1 cellular context compared by ENCODE assay signal in the genomic region with DNA sequence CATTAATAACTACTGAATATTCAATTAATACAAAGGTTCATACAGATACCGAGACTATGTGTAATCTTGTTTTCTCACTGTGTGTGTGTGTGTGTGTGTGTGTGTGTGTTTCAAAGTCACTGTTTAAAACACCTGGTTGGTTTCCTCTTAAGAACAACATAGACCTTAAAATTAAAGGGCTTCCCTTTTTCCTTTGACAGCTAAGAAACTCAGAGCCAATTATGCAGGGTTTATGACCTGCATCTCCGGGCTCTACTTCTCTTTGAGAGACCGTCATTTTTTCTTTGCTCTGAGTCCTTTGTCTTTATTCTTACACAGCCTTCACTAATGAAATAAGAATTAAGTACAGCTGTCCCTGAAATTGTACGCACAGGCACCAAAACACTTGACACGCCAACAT.
TF ChIP-seq lines count a peak whose summit lies in the region.

No MANE protein-coding gene starts in this region.

TF ChIP-seq in WTC11, 78 proteins besides CTCF, POLR2A, EP300 and RAD21 (continued from another document):
- TF ChIP-seq, protein P1, sequence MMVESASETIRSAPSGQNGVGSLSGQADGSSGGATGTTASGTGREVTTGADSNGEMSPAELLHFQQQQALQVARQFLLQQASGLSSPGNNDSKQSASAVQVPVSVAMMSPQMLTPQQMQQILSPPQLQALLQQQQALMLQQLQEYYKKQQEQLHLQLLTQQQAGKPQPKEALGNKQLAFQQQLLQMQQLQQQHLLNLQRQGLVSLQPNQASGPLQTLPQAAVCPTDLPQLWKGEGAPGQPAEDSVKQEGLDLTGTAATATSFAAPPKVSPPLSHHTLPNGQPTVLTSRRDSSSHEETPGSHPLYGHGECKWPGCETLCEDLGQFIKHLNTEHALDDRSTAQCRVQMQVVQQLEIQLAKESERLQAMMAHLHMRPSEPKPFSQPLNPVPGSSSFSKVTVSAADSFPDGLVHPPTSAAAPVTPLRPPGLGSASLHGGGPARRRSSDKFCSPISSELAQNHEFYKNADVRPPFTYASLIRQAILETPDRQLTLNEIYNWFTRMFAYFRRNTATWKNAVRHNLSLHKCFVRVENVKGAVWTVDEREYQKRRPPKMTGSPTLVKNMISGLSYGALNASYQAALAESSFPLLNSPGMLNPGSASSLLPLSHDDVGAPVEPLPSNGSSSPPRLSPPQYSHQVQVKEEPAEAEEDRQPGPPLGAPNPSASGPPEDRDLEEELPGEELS (CRISPR knock-in tag; IDR thresholded peaks at IDR 0.05) = no peak
- TF ChIP-seq ZNF317 (CRISPR knock-in tag; IDR thresholded peaks at IDR 0.05; ENCODE audit: borderline replicate concordance, low read depth) (no peak), USF1 (CRISPR knock-in tag; IDR thresholded peaks at IDR 0.05) (no peak), ZNF423 (CRISPR knock-in tag; IDR thresholded peaks at IDR 0.05) (no peak), ZNF416 (CRISPR knock-in tag; IDR thresholded peaks at IDR 0.05) (no peak), TCF7 (CRISPR knock-in tag; IDR thresholded peaks at IDR 0.05; ENCODE audit: low read depth) (no peak), MAX (CRISPR knock-in tag; IDR thresholded peaks at IDR 0.05) (no peak), HMGA2 (CRISPR knock-in tag; IDR thresholded peaks at IDR 0.05) (no peak), TEAD4 (CRISPR knock-in tag; IDR thresholded peaks at IDR 0.05) (no peak), E2F1 (CRISPR knock-in tag; IDR thresholded peaks at IDR 0.05) (no peak), TP53 (CRISPR knock-in tag; IDR thresholded peaks at IDR 0.05) (no peak), ZNF232 (CRISPR knock-in tag; IDR thresholded peaks at IDR 0.05) (no peak), ATF1 (CRISPR knock-in tag; IDR thresholded peaks at IDR 0.05) (no peak), MXD4 (CRISPR knock-in tag; IDR thresholded peaks at IDR 0.05; ENCODE audit: borderline replicate concordance) (no peak), GRHL2 (CRISPR knock-in tag; IDR thresholded peaks at IDR 0.05; ENCODE audit: insufficient replicate concordance, severe bottlenecking) (no peak), NR3C1 (CRISPR knock-in tag; conservative IDR thresholded peaks at IDR 0.05; ENCODE audit: low read depth) (no peak), NFYB (CRISPR knock-in tag; conservative IDR thresholded peaks at IDR 0.05; ENCODE audit: low read depth) (no peak)
- TF ChIP-seq, protein P2, sequence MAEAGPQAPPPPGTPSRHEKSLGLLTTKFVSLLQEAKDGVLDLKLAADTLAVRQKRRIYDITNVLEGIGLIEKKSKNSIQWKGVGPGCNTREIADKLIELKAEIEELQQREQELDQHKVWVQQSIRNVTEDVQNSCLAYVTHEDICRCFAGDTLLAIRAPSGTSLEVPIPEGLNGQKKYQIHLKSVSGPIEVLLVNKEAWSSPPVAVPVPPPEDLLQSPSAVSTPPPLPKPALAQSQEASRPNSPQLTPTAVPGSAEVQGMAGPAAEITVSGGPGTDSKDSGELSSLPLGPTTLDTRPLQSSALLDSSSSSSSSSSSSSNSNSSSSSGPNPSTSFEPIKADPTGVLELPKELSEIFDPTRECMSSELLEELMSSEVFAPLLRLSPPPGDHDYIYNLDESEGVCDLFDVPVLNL (CRISPR knock-in tag; IDR thresholded peaks at IDR 0.05; ENCODE audit: borderline replicate concordance, low read depth) = no peak
- TF ChIP-seq, protein P3, sequence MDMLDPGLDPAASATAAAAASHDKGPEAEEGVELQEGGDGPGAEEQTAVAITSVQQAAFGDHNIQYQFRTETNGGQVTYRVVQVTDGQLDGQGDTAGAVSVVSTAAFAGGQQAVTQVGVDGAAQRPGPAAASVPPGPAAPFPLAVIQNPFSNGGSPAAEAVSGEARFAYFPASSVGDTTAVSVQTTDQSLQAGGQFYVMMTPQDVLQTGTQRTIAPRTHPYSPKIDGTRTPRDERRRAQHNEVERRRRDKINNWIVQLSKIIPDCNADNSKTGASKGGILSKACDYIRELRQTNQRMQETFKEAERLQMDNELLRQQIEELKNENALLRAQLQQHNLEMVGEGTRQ (CRISPR knock-in tag; IDR thresholded peaks at IDR 0.05) = no peak
TF ChIP-seq in WTC11: peak in this region for 0.
